In the genomic region with DNA sequence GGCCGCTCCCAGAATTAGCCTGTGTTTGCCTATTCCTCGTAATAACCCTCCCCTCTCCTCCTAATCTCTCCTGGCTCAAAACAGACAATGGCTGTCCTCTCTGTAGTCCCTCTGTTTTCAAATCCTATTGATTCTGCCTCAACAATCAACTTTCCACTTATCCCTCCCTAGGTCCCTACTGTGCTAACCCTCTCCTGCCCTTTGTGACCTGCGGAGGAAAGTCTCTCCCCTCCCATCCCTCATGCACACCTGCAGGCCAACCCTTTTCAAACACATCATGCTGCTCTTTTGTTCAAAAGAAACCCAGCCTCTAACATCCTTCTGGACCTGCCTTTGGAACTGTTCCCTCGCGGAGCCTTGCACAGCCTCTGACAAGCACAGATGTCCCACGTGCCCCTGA, we compare ENCODE assay signal across 25 cellular contexts. TPM values are rescaled to one million over a fixed set of nuclear protein-coding genes. Genes with fewer than 3 reads are reported as not detected.
A peak's percentile ranks its signal among the peaks of the same experiment; 100 is the strongest.
DNase-seq lines count a peak whose midpoint lies in the region; ATAC-seq and TF ChIP-seq lines count a peak whose summit lies in the region.
"Had no signal": no experiment of that assay in that cellular context is flagged by ENCODE, and none has a peak within 500 bp of the region (broad histone marks: within the 10 kb centered on the region; RNA-seq: fewer than 3 reads in every experiment).

No MANE protein-coding gene starts in this region.

- H3K4me2 ChIP-seq in neuronal stem cell (ENCODE audit: insufficient read depth, low read length, poor library complexity, severe bottlenecking) = no peak overlapping the region

- peaks cover 14% of the 10 kb centered on the region for H3K36me3 Mint-ChIP-seq in activated CD4-positive, alpha-beta T cell treated with anti-CD3 and anti-CD28 coated beads, Interleukin-2, amount 10 ng/mL, durations not matched to agents 24 days and 14 days (ENCODE audit: low read depth)
- H3K36me3 Mint-ChIP-seq in brain = peaks cover 5% of the 10 kb centered on the region

- H3K27ac ChIP-seq in neuronal stem cell (replicated peaks; ENCODE audit: low read length) (no peak overlapping the region), ascending aorta (no peak overlapping the region)
- H3K27ac ChIP-seq: adrenal gland, breast epithelium, ovary, SJSA1 had no signal

- no peaks in the 10 kb centered on the region for H3K9me3 ChIP-seq in neuronal stem cell (replicated peaks in 1 of 2; ENCODE audit: control insufficient read depth in 2 of 2, insufficient read depth in 1 of 2, low read depth in 1 of 2, low read length in 2 of 2)
- no peaks in the 10 kb centered on the region for H3K9me3 ChIP-seq in ascending aorta
- H3K9me3 ChIP-seq: adrenal gland, ovary, SJSA1 had no signal

- H2AFZ ChIP-seq in neuronal stem cell (ENCODE audit: low read length) = no peak overlapping the region

- no peaks in the 10 kb centered on the region for H3K27me3 Mint-ChIP-seq in activated CD4-positive, alpha-beta T cell treated with anti-CD3 and anti-CD28 coated beads, Interleukin-2, amount 10 ng/mL, durations not matched to agents 24 days and 14 days
- no peaks in the 10 kb centered on the region for H3K27me3 Mint-ChIP-seq in brain
- H3K27me3 Mint-ChIP-seq: activated CD4-positive, alpha-beta T cell treated with anti-CD3 and anti-CD28 coated beads, Interleukin-2, amount 10 ng/mL, durations not matched to agents 7 days and 5 days; CD8-positive, alpha-beta memory T cell had no signal

- H4K8ac ChIP-seq in neuronal stem cell (ENCODE audit: low read depth, low read length) = no peak overlapping the region

- H3K9me3 Mint-ChIP-seq in activated CD4-positive, alpha-beta T cell treated with anti-CD3 and anti-CD28 coated beads, Interleukin-2, amount 10 ng/mL, durations not matched to agents 24 days and 14 days = no peaks in the 10 kb centered on the region
- no peaks in the 10 kb centered on the region for H3K9me3 Mint-ChIP-seq in brain
- H3K9me3 Mint-ChIP-seq: activated CD4-positive, alpha-beta T cell treated with anti-CD3 and anti-CD28 coated beads, Interleukin-2, amount 10 ng/mL, durations not matched to agents 7 days and 5 days; CD8-positive, alpha-beta memory T cell; T-helper 1 cell treated with Interleukin-12 subunit alpha and Interleukin-12 subunit beta and Interleukin-4 antibody, amounts not matched to agents 30 μg/mL and 1 μg/mL, for 36 hours had no signal

- H3K4ac ChIP-seq in neuronal stem cell (ENCODE audit: low read length) = no peak overlapping the region

- ATAC-seq in HG02970 (IDR thresholded peaks at IDR 0.05; ENCODE audit: low FRiP score, unreplicated experiment) = no peak
- ATAC-seq: HepG2, left cardiac atrium, right cardiac atrium had no signal

- H3K36me3 ChIP-seq in neuronal stem cell (replicated peaks in 1 of 2; ENCODE audit: control insufficient read depth in 2 of 2, insufficient read depth in 2 of 2, low read length in 2 of 2) = peaks cover 0 to 2% of the 10 kb centered on the region in 2 donors
- H3K36me3 ChIP-seq in ascending aorta = no peaks in the 10 kb centered on the region
- H3K36me3 ChIP-seq: adrenal gland, breast epithelium, ovary, SJSA1 had no signal

- H3K14ac ChIP-seq in neuronal stem cell (ENCODE audit: low read length) = no peak overlapping the region

- peak overlapping the region; percentile 7 for H3K9ac ChIP-seq in neuronal stem cell (ENCODE audit: low read depth, low read length, poor library complexity)

- no peak overlapping the region for H2BK12ac ChIP-seq in neuronal stem cell (ENCODE audit: low read length)

- H2BK120ac ChIP-seq in neuronal stem cell (ENCODE audit: low read depth, low read length) = no peak overlapping the region

- no peak overlapping the region for H4K91ac ChIP-seq in neuronal stem cell (ENCODE audit: low read depth, low read length, poor library complexity)

- TF ChIP-seq CTCF in brain (conservative IDR thresholded peaks at IDR 0.05) = no peak
- no peak for TF ChIP-seq CTCF in ascending aorta (IDR thresholded peaks at IDR 0.05)

- H3K4me3 ChIP-seq in neuronal stem cell (ENCODE audit: low read length in 2 of 2) (no peak overlapping the region), ascending aorta (no peak overlapping the region)
- H3K4me3 ChIP-seq: adrenal gland, breast epithelium, ovary, SJSA1 had no signal

- peak overlapping the region; percentile 50 for H3K18ac ChIP-seq in neuronal stem cell (ENCODE audit: low read length)

- no peak overlapping the region for H2BK5ac ChIP-seq in neuronal stem cell (ENCODE audit: low read length)

- H3K4me3 Mint-ChIP-seq in activated CD4-positive, alpha-beta T cell treated with anti-CD3 and anti-CD28 coated beads, Interleukin-2, amount 10 ng/mL, durations not matched to agents 24 days and 14 days = no peak overlapping the region
- H3K4me3 Mint-ChIP-seq in brain = no peak overlapping the region
- H3K4me3 Mint-ChIP-seq: activated CD4-positive, alpha-beta T cell treated with anti-CD3 and anti-CD28 coated beads, Interleukin-2, amount 10 ng/mL, durations not matched to agents 7 days and 5 days; CD8-positive, alpha-beta memory T cell; T-helper 1 cell treated with Interleukin-12 subunit alpha and Interleukin-12 subunit beta and Interleukin-4 antibody, amounts not matched to agents 30 μg/mL and 1 μg/mL, for 36 hours had no signal

- H3K27ac Mint-ChIP-seq in activated CD4-positive, alpha-beta T cell treated with anti-CD3 and anti-CD28 coated beads, Interleukin-2, amount 10 ng/mL, durations not matched to agents 24 days and 14 days = peak overlapping the region; percentile 1
- H3K27ac Mint-ChIP-seq in brain = peak overlapping the region in 4 of 5 experiments; percentile 53 to 91 (median 89)
- H3K27ac Mint-ChIP-seq: activated CD4-positive, alpha-beta T cell treated with anti-CD3 and anti-CD28 coated beads, Interleukin-2, amount 10 ng/mL, durations not matched to agents 7 days and 5 days; T-helper 1 cell treated with Interleukin-12 subunit alpha and Interleukin-12 subunit beta and Interleukin-4 antibody, amounts not matched to agents 30 μg/mL and 1 μg/mL, for 36 hours had no signal

- WGBS in neuronal stem cell (ENCODE audit: extremely low coverage in 2 of 2, insufficient read length in 2 of 2, insufficient replicate concordance in 1 of 2), 2 donors = no CpG with 5 or more reads among the region's 6 CpGs

- H3K79me1 ChIP-seq in neuronal stem cell (ENCODE audit: low read depth, low read length) = no peaks in the 10 kb centered on the region

- peaks cover 2% of the 10 kb centered on the region for H3K4me1 Mint-ChIP-seq in activated CD4-positive, alpha-beta T cell treated with anti-CD3 and anti-CD28 coated beads, Interleukin-2, amount 10 ng/mL, durations not matched to agents 24 days and 14 days
- H3K4me1 Mint-ChIP-seq in brain = peaks cover 27% of the 10 kb centered on the region

- H3K4me1 ChIP-seq in neuronal stem cell (ENCODE audit: control insufficient read depth in 2 of 2, insufficient read depth in 1 of 2, low read depth in 1 of 2, low read length in 2 of 2) (peaks cover 1 to 14% of the 10 kb centered on the region in 2 donors), ascending aorta (no peaks in the 10 kb centered on the region)
- H3K4me1 ChIP-seq: adrenal gland, breast epithelium, SJSA1 had no signal

- no peak overlapping the region for H2AK5ac ChIP-seq in neuronal stem cell (ENCODE audit: low read depth, low read length)

- H2BK15ac ChIP-seq in neuronal stem cell (ENCODE audit: low read length) = no peak overlapping the region

- H3K23ac ChIP-seq in neuronal stem cell (ENCODE audit: low read depth, low read length, poor library complexity) = peak overlapping the region; percentile 44

- H3K27me3 ChIP-seq in neuronal stem cell (ENCODE audit: control insufficient read depth in 3 of 3, insufficient read depth in 3 of 3, low read depth in 1 of 3, low read length in 3 of 3) (no peaks in the 10 kb centered on the region), ascending aorta (no peaks in the 10 kb centered on the region)
- H3K27me3 ChIP-seq: adrenal gland, breast epithelium, ovary, SJSA1 had no signal

- DNase-seq in activated CD4-positive, alpha-beta T cell treated with anti-CD3 and anti-CD28 coated beads, Interleukin-2, amount 10 ng/mL, durations not matched to agents 24 days and 14 days = no peak
- DNase-seq in activated CD4-positive, alpha-beta T cell treated with anti-CD3 and anti-CD28 coated beads, Interleukin-2, amount 50 U/mL, for 4 hours = no peak
- DNase-seq in NCI-H2081 treated with DMSO at 0.1 percent for 48 hours (lab: John Stamatoyannopoulos, UW) = peak; percentile 33
- no peak for DNase-seq in neuronal stem cell (ENCODE audit: low spot score)
- DNase-seq in ecto neural progenitor cell (ENCODE audit: low spot score) = no peak
- no peak for DNase-seq in ascending aorta (ENCODE audit: low spot score in 2 of 2)
- DNase-seq: activated CD4-positive, alpha-beta T cell treated with anti-CD3 and anti-CD28 coated beads, Interleukin-2, amount 10 ng/mL, durations not matched to agents 7 days and 5 days; activated gamma-delta T cell treated with Interleukin-2 at 50 U/mL for 16 hours; adrenal gland; AML-193; CD8-positive, alpha-beta memory T cell; cortex of kidney; DMS53; GF-D8; left cardiac atrium; ovary; right cardiac atrium; stimulated activated CD4-positive, alpha-beta T cell treated with anti-CD3 and anti-CD28 coated beads, Interleukin-12 subunit alpha, Interleukin-12 subunit beta, amount 100 ng/mL, for 4 hours had no signal

- intact Hi-C loops in activated CD4-positive, alpha-beta T cell treated with anti-CD3 and anti-CD28 coated beads, Interleukin-2, amount 10 ng/mL, durations not matched to agents 24 days and 14 days (cut with micrococcal nuclease) = no loop called here
- intact Hi-C loops in ascending aorta (cut with DNase I) = no loop called here

RNA-seq across cellular contexts. Expression of gene CILP2, which starts 37.3 kb away (rescaled TPM):
- total RNA-seq in activated CD4-positive, alpha-beta T cell treated with anti-CD3 and anti-CD28 coated beads, Interleukin-2, amount 10 ng/mL, durations not matched to agents 24 days and 14 days = 0.14 TPM in 2 replicates
- 6.1 TPM for polyA plus RNA-seq in brain (ENCODE audit: insufficient read depth, low read depth, low replicate concordance)
- 2.0 TPM for polyA plus RNA-seq in neuronal stem cell (2013, experiment 1 of 2)
- polyA plus RNA-seq in neuronal stem cell (2013, experiment 2 of 2) = 2.1 TPM
- total RNA-seq in ascending aorta = not detected
- total RNA-seq: glomerular endothelial cell had no signal

RNA-seq across cellular contexts. Expression of gene PBX4, which starts 43.1 kb away (rescaled TPM):
- total RNA-seq in activated CD4-positive, alpha-beta T cell treated with anti-CD3 and anti-CD28 coated beads, Interleukin-2, amount 10 ng/mL, durations not matched to agents 24 days and 14 days = 19.2 and 20.5 TPM in 2 replicates
- 5.2 TPM for polyA plus RNA-seq in brain (ENCODE audit: insufficient read depth, low read depth, low replicate concordance)
- 6.9 TPM for polyA plus RNA-seq in neuronal stem cell (2013, experiment 1 of 2)
- 7.0 TPM for polyA plus RNA-seq in neuronal stem cell (2013, experiment 2 of 2)
- total RNA-seq in ascending aorta = not detected
- total RNA-seq: glomerular endothelial cell, HepG2 had no signal
- polyA plus RNA-seq: HepG2 had no signal

RNA-seq across cellular contexts. Expression of gene YJEFN3, which starts 46.7 kb away (rescaled TPM):
- 11.4 and 14.6 TPM in 2 replicates for total RNA-seq in activated CD4-positive, alpha-beta T cell treated with anti-CD3 and anti-CD28 coated beads, Interleukin-2, amount 10 ng/mL, durations not matched to agents 24 days and 14 days
- polyA plus RNA-seq in brain (ENCODE audit: insufficient read depth, low read depth, low replicate concordance) = 18.9 TPM
- polyA plus RNA-seq in neuronal stem cell (2013, experiment 1 of 2) = 10.9 TPM
- 9.9 TPM for polyA plus RNA-seq in neuronal stem cell (2013, experiment 2 of 2)
- 3.5 TPM for total RNA-seq in ascending aorta
- polyA plus RNA-seq: CD8-positive, alpha-beta memory T cell had no signal

RNA-seq across cellular contexts. Expression of gene LPAR2, which starts 52.6 kb away (rescaled TPM):
- total RNA-seq in activated CD4-positive, alpha-beta T cell treated with anti-CD3 and anti-CD28 coated beads, Interleukin-2, amount 10 ng/mL, durations not matched to agents 24 days and 14 days = 21.9 and 23.9 TPM in 2 replicates
- polyA plus RNA-seq in brain (ENCODE audit: insufficient read depth, low read depth, low replicate concordance) = 17.6 TPM
- 79.0 TPM for polyA plus RNA-seq in neuronal stem cell (2013, experiment 1 of 2)
- 73.0 TPM for polyA plus RNA-seq in neuronal stem cell (2013, experiment 2 of 2)
- total RNA-seq in ascending aorta = 0.75 TPM

RNA-seq across cellular contexts. Expression of gene NDUFA13, which starts 59.4 kb away (rescaled TPM):
- 370 and 391 TPM in 2 replicates for total RNA-seq in activated CD4-positive, alpha-beta T cell treated with anti-CD3 and anti-CD28 coated beads, Interleukin-2, amount 10 ng/mL, durations not matched to agents 24 days and 14 days
- polyA plus RNA-seq in brain (ENCODE audit: insufficient read depth, low read depth, low replicate concordance) = 379 TPM
- 218 TPM for polyA plus RNA-seq in neuronal stem cell (2013, experiment 1 of 2)
- polyA plus RNA-seq in neuronal stem cell (2013, experiment 2 of 2) = 213 TPM
- 12.7 TPM for total RNA-seq in ascending aorta

Comparison
In these comparisons a context has a peak if more than half of its experiments do, and no peak if none do; other contexts are left out.
1. RNA of gene PBX4, which starts 43.1 kb away (total RNA-seq): 19.2 to 20.5 TPM in activated CD4-positive, alpha-beta T cell treated with anti-CD3 and anti-CD28 coated beads, Interleukin-2, amount 10 ng/mL, durations not matched to agents 24 days and 14 days; not detected in ascending aorta (single experiment); every median in the first group is over 10 times any median in the second.